Comparison of ENCODE assay signal across 17 cellular contexts in genomic region chr7:4707980-4708411, GRCh38. TPM values are rescaled to one million over a fixed set of nuclear protein-coding genes. Genes with fewer than 3 reads are reported as not detected.
DNase-seq lines count a peak whose midpoint lies in the region; ATAC-seq, FAIRE-seq and TF ChIP-seq lines count a peak whose summit lies in the region.
"Had no signal": no experiment of that assay in that cellular context is flagged by ENCODE, and none has a peak within 500 bp of the region (broad histone marks: within the 10 kb centered on the region; RNA-seq: fewer than 3 reads in every experiment).

No MANE protein-coding gene starts in this region.

- TF ChIP-seq CTCF in endothelial cell of umbilical vein (IDR thresholded peaks at IDR 0.05; ENCODE audit: extremely low read depth in 1 of 2, insufficient read depth in 1 of 2, low read depth in 1 of 2, low read length in 2 of 2) (no peak), upper lobe of left lung (IDR thresholded peaks at IDR 0.05) (no peak)

- no peak for TF ChIP-seq EP300 in upper lobe of left lung (IDR thresholded peaks at IDR 0.05)

- peaks cover 0 to 3% of the 10 kb centered on the region in 2 experiments for H3K36me3 ChIP-seq in endothelial cell of umbilical vein (ENCODE audit: control insufficient read depth in 2 of 2, extremely low read depth in 1 of 2, insufficient read depth in 2 of 2, low read length in 2 of 2)
- H3K36me3 ChIP-seq in mesodermal cell (ENCODE audit: control insufficient read depth, insufficient read depth, low read length) = peaks cover 31% of the 10 kb centered on the region
- H3K36me3 ChIP-seq in upper lobe of left lung = no peaks in the 10 kb centered on the region
- H3K36me3 ChIP-seq: Peyer's patch, transverse colon had no signal

- CTCF ChIA-PET in endothelial cell of umbilical vein (lab: Charles Lee) = no interaction called here

- TF ChIP-seq POLR2A in endothelial cell of umbilical vein (IDR thresholded peaks at IDR 0.05; ENCODE audit: low read depth, low read length) (no peak), upper lobe of left lung (IDR thresholded peaks at IDR 0.05) (no peak)

- H4K20me1 ChIP-seq in endothelial cell of umbilical vein (replicated peaks; ENCODE audit: control insufficient read depth, extremely low read depth, insufficient read depth, low read length) = no peaks in the 10 kb centered on the region

- WGBS in mesodermal cell (ENCODE audit: insufficient coverage in 2 of 2), 2 experiments = 23 to 33% methylated on average over 6 to 8 of the region's 12 CpGs
- 87 to 88% methylated on average over 10 to 12 of the region's 12 CpGs for WGBS in upper lobe of left lung, 2 donors

- peak overlapping the region; percentile 85 for H3K9ac ChIP-seq in endothelial cell of umbilical vein (replicated peaks; ENCODE audit: extremely low read depth, insufficient read depth, low read length)

- peaks cover 36% of the 10 kb centered on the region for H3K4me1 ChIP-seq in endothelial cell of umbilical vein (ENCODE audit: control insufficient read depth, extremely low read depth, insufficient read depth, low read length)
- peaks cover 68% of the 10 kb centered on the region for H3K4me1 ChIP-seq in mesodermal cell (ENCODE audit: control insufficient read depth, insufficient read depth, low read length, poor library complexity, severe bottlenecking)
- H3K4me1 ChIP-seq in upper lobe of left lung = peaks cover 43 to 71% (median 56%) of the 10 kb centered on the region in 4 donors

- no peak overlapping the region for H2AFZ ChIP-seq in endothelial cell of umbilical vein (ENCODE audit: low read depth, low read length)

- ATAC-seq in upper lobe of left lung (ENCODE audit: low FRiP score in 2 of 2) = no peak
- no peak for ATAC-seq in HG02678 (IDR thresholded peaks at IDR 0.05; ENCODE audit: unreplicated experiment)
- ATAC-seq in GM18861 (IDR thresholded peaks at IDR 0.05; ENCODE audit: unreplicated experiment) = no peak
- no peak for ATAC-seq in HG02642 (IDR thresholded peaks at IDR 0.05; ENCODE audit: poor library complexity, unreplicated experiment)
- ATAC-seq: T-cell had no signal

- peaks cover 72% of the 10 kb centered on the region for H3K4me1 Mint-ChIP-seq in activated naive CD4-positive, alpha-beta T cell treated with anti-CD3 and anti-CD28 coated beads, Interleukin-2, amount 50 U/mL, for 24 hours

- dilution Hi-C loops in endothelial cell of umbilical vein (cut with MboI; ENCODE audit: extremely low pct_ligation_motif_present, low sequenced_read_pairs) = no loop called here

- POLR2A ChIA-PET in endothelial cell of umbilical vein (lab: Charles Lee) = interaction anchor here (1.2 to 1.6 kb wide), 2 partner anchors 23 to 66 kb away, joined by 4 to 6 read pairs; no protein-coding TSS in a partner anchor

- no peaks in the 10 kb centered on the region for H3K9me3 Mint-ChIP-seq in activated naive CD4-positive, alpha-beta T cell treated with anti-CD3 and anti-CD28 coated beads, Interleukin-2, amount 50 U/mL, for 24 hours
- H3K9me3 Mint-ChIP-seq: T-cell had no signal

- no peak for FAIRE-seq in endothelial cell of umbilical vein (lab: Jason Lieb, UNC)
- FAIRE-seq: A204.1 had no signal

- H3K4me2 ChIP-seq in endothelial cell of umbilical vein (ENCODE audit: insufficient read depth, low read length) = peak overlapping the region; percentile 82

- H3K36me3 Mint-ChIP-seq in activated naive CD4-positive, alpha-beta T cell treated with anti-CD3 and anti-CD28 coated beads, Interleukin-2, amount 50 U/mL, for 24 hours = no peaks in the 10 kb centered on the region

- H3K27ac ChIP-seq in endothelial cell of umbilical vein (ENCODE audit: insufficient read depth, low read depth, low read length) (peak overlapping the region; percentile 98), mesodermal cell (ENCODE audit: low read depth, low read length, severe bottlenecking) (peak overlapping the region; percentile 98), upper lobe of left lung (peak overlapping the region in 3 of 4 donors; percentile 31 to 77 (median 74))
- H3K27ac ChIP-seq: WERI-Rb-1 had no signal

- H3K4me3 Mint-ChIP-seq in activated naive CD4-positive, alpha-beta T cell treated with anti-CD3 and anti-CD28 coated beads, Interleukin-2, amount 50 U/mL, for 24 hours = no peak overlapping the region
- H3K4me3 Mint-ChIP-seq: CD14-positive monocyte, T-cell had no signal

- no peaks in the 10 kb centered on the region for H3K9me1 ChIP-seq in endothelial cell of umbilical vein (replicated peaks; ENCODE audit: control insufficient read depth, extremely low read depth, insufficient read depth, low read length)

- no TSS peak for BruUV-seq in endothelial cell of umbilical vein (replicated peaks; lab: Mats Ljungman, UMichigan)

- no peak overlapping the region for H3K4me3 ChIP-seq in endothelial cell of umbilical vein (replicated peaks in 1 of 3; ENCODE audit: insufficient read depth in 1 of 3, low read depth in 1 of 3, low read length in 3 of 3)
- H3K4me3 ChIP-seq in mesodermal cell (ENCODE audit: extremely low read depth, insufficient read depth, low read length, poor library complexity, severe bottlenecking) = no peak overlapping the region
- no peak overlapping the region for H3K4me3 ChIP-seq in upper lobe of left lung
- H3K4me3 ChIP-seq: Peyer's patch, transverse colon had no signal

- H3K27ac Mint-ChIP-seq in activated naive CD4-positive, alpha-beta T cell treated with anti-CD3 and anti-CD28 coated beads, Interleukin-2, amount 50 U/mL, for 24 hours = peak overlapping the region; percentile 23
- H3K27ac Mint-ChIP-seq: T-cell had no signal

- no peak for DNase-seq in activated naive CD4-positive, alpha-beta T cell treated with anti-CD3 and anti-CD28 coated beads, Interleukin-2, amount 50 U/mL, for 16 hours
- DNase-seq in endothelial cell of umbilical vein (ENCODE audit: low read depth, low spot score) (no peak), upper lobe of left lung (no peak)
- DNase-seq: activated gamma-delta T cell treated with Interleukin-2 at 50 U/mL for 16 hours, DMS79, NCI-H2081, Peyer's patch, T-cell, transverse colon, WERI-Rb-1 had no signal

- H3K79me2 ChIP-seq in endothelial cell of umbilical vein (ENCODE audit: control insufficient read depth, insufficient read depth, low read length) = peaks cover 72% of the 10 kb centered on the region

- no peaks in the 10 kb centered on the region for H3K27me3 Mint-ChIP-seq in activated naive CD4-positive, alpha-beta T cell treated with anti-CD3 and anti-CD28 coated beads, Interleukin-2, amount 50 U/mL, for 24 hours
- H3K27me3 Mint-ChIP-seq: T-cell had no signal

- intact Hi-C loops in endothelial cell of umbilical vein (cut with micrococcal nuclease) = loop anchor here (1.0 kb wide), 3 partner anchors 17 to 67 kb away; no protein-coding TSS in a partner anchor

- no peaks in the 10 kb centered on the region for H3K27me3 ChIP-seq in endothelial cell of umbilical vein (ENCODE audit: control insufficient read depth in 2 of 2, insufficient read depth in 2 of 2, low read length in 2 of 2)
- no peaks in the 10 kb centered on the region for H3K27me3 ChIP-seq in upper lobe of left lung
- H3K27me3 ChIP-seq: Peyer's patch, transverse colon had no signal

- H3K9me3 ChIP-seq in endothelial cell of umbilical vein (replicated peaks; ENCODE audit: control insufficient read depth, insufficient read depth, low read length) (no peaks in the 10 kb centered on the region), mesodermal cell (ENCODE audit: control insufficient read depth, low read length) (peaks cover 8% of the 10 kb centered on the region), upper lobe of left lung (no peaks in the 10 kb centered on the region)
- H3K9me3 ChIP-seq: Peyer's patch, transverse colon had no signal

TF ChIP-seq in endothelial cell of umbilical vein, 7 proteins besides CTCF, POLR2A, EP300 and RAD21:
- TF ChIP-seq FOS (IDR thresholded peaks at IDR 0.05; ENCODE audit: borderline replicate concordance, insufficient read depth, low read length) = no peak
- TF ChIP-seq POLR2AphosphoS5 (IDR thresholded peaks at IDR 0.05; ENCODE audit: insufficient read depth, low read depth, low read length) = no peak
- no peak for TF ChIP-seq MYC (IDR thresholded peaks at IDR 0.05; ENCODE audit: low read depth, low read length)
- TF ChIP-seq, protein P1, sequence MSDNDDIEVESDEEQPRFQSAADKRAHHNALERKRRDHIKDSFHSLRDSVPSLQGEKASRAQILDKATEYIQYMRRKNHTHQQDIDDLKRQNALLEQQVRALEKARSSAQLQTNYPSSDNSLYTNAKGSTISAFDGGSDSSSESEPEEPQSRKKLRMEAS (IDR thresholded peaks at IDR 0.05; ENCODE audit: insufficient read depth, insufficient read length) = no peak
- no peak for TF ChIP-seq JUN (IDR thresholded peaks at IDR 0.05; ENCODE audit: borderline replicate concordance, insufficient read depth, insufficient read length, low read depth)
- no peak for TF ChIP-seq GATA2 (IDR thresholded peaks at IDR 0.05; ENCODE audit: insufficient read depth, insufficient read length, low read depth, low read length)
- TF ChIP-seq EZH2 (IDR thresholded peaks at IDR 0.05; ENCODE audit: borderline replicate concordance, low read depth, low read length, severe bottlenecking) = no peak

RNA-seq across cellular contexts. Expression of gene FOXK1, which starts 25.9 kb away (rescaled TPM):
- total RNA-seq in endothelial cell of umbilical vein = 47.0 and 52.1 TPM in 2 replicates
- 8.0 and 9.2 TPM in 2 replicates for polyA plus RNA-seq in endothelial cell of umbilical vein
- polyA plus RNA-seq in endothelial cell of umbilical vein (2011; cell fraction: cytosol; rRNA removed) = 7.1 and 8.0 TPM in 2 replicates
- 26.1 and 27.8 TPM in 2 replicates for polyA plus RNA-seq in endothelial cell of umbilical vein (2011; cell fraction: nucleus; rRNA removed)
- 7.3 and 7.5 TPM in 2 replicates for polyA plus RNA-seq in endothelial cell of umbilical vein (2012)
- 21.5 and 25.5 TPM in 2 replicates for polyA minus RNA-seq in endothelial cell of umbilical vein
- polyA minus RNA-seq in endothelial cell of umbilical vein (2011; cell fraction: cytosol; rRNA and poly(A)+ RNA removed) = 25.8 TPM
- polyA minus RNA-seq in endothelial cell of umbilical vein (2011; cell fraction: nucleus; rRNA and poly(A)+ RNA removed) = 22.0 and 36.5 TPM in 2 replicates
- polyA plus RNA-seq in mesodermal cell (2013, experiment 1 of 2) = 15.0 TPM
- 11.8 TPM for polyA plus RNA-seq in mesodermal cell (2013, experiment 2 of 2)
- total RNA-seq in upper lobe of left lung = 10 to 100 TPM; 25.1 to 40.7 (median 34.1) TPM
